ENCODE assay signal across 2 cellular contexts in genomic region chr7:159006610-159007130, GRCh38.
TF ChIP-seq lines count a peak whose summit lies in the region.

No MANE protein-coding gene starts in this region.

TF ChIP-seq in IMR-90, 13 proteins besides CTCF, POLR2A, EP300 and RAD21 (continued from another document):
- TF ChIP-seq BHLHE40 (IDR thresholded peaks at IDR 0.05; ENCODE audit: low read depth, low read length), result no peak
- TF ChIP-seq MXI1 (IDR thresholded peaks at IDR 0.05; ENCODE audit: borderline replicate concordance, low read depth, low read length), result no peak
- TF ChIP-seq FOS (IDR thresholded peaks at IDR 0.05; ENCODE audit: low read depth, low read length), result no peak
- TF ChIP-seq RCOR1 (IDR thresholded peaks at IDR 0.05; ENCODE audit: insufficient replicate concordance, low read length), result no peak
- TF ChIP-seq ELK1 (IDR thresholded peaks at IDR 0.05; ENCODE audit: borderline replicate concordance, low read depth, low read length), result no peak
- no peak for TF ChIP-seq NFE2L2 (IDR thresholded peaks at IDR 0.05; ENCODE audit: low read depth, low read length)
- no peak for TF ChIP-seq USF2 (IDR thresholded peaks at IDR 0.05; ENCODE audit: low read depth, low read length)
- no peak for TF ChIP-seq MAFK (IDR thresholded peaks at IDR 0.05; ENCODE audit: low read depth, low read length)
- TF ChIP-seq CHD1 (IDR thresholded peaks at IDR 0.05; ENCODE audit: low read depth, low read length), result no peak
- no peak for TF ChIP-seq MAZ (IDR thresholded peaks at IDR 0.05; ENCODE audit: borderline replicate concordance, low read depth, low read length)
- TF ChIP-seq RFX5 (IDR thresholded peaks at IDR 0.05; ENCODE audit: low read depth, low read length), result no peak

TF ChIP-seq in K562, 482 proteins besides CTCF, POLR2A, EP300 and RAD21 (continued from another document and continues in another):
- TF ChIP-seq MEF2A (IDR thresholded peaks at IDR 0.05; ENCODE audit: control insufficient read depth, low read depth, low read length) (no peak), RBBP5 (IDR thresholded peaks at IDR 0.05; ENCODE audit: borderline replicate concordance, insufficient read depth, low read length, poor library complexity, severe bottlenecking) (no peak), SRF (CRISPR knock-in tag; IDR thresholded peaks at IDR 0.05) (no peak), DPF2 (IDR thresholded peaks at IDR 0.05) (peak; percentile 83), ZNF134 (CRISPR knock-in tag; conservative IDR thresholded peaks at IDR 0.05) (0 out of 2 replicates have a peak, but pooled peaks have one; percentile 46), ZNF77 (CRISPR knock-in tag; IDR thresholded peaks at IDR 0.05) (no peak), TARDBP (IDR thresholded peaks at IDR 0.05) (no peak), POLR2G (IDR thresholded peaks at IDR 0.05; ENCODE audit: low read depth, low read length) (peak; percentile 75), HNRNPK (IDR thresholded peaks at IDR 0.05; ENCODE audit: low read depth, low read length, poor library complexity, severe bottlenecking) (no peak), XRCC3 (IDR thresholded peaks at IDR 0.05) (no peak), TAF7 (tag; IDR thresholded peaks at IDR 0.05) (no peak), DACH1 (IDR thresholded peaks at IDR 0.05; ENCODE audit: partially characterized antibody) (no peak), ZFP36 (IDR thresholded peaks at IDR 0.05; ENCODE audit: low read depth, low read length, partially characterized antibody) (no peak), KLF1 (tag; IDR thresholded peaks at IDR 0.05) (peak; percentile 23; the same call in 1 of the 2 replicates), CSDE1 (IDR thresholded peaks at IDR 0.05) (0 out of 4 replicates have a peak, but pooled peaks of 1 of the 2 experiments have one; percentile 38), CTBP1 (IDR thresholded peaks at IDR 0.05; ENCODE audit: borderline replicate concordance) (peak; percentile 56; the same call in 1 of the 2 replicates), ZNF512 (tag; IDR thresholded peaks at IDR 0.05) (no peak), SMARCA4 (IDR thresholded peaks at IDR 0.05) (peak; percentile 71), CREM (IDR thresholded peaks at IDR 0.05; ENCODE audit: low read depth) (0 out of 2 replicates have a peak, but pooled peaks have one; percentile 14), ZNF431 (CRISPR knock-in tag; IDR thresholded peaks at IDR 0.05) (peak; percentile 41; the same call in 1 of the 2 replicates), ERF (CRISPR knock-in tag; IDR thresholded peaks at IDR 0.05) (0 out of 2 replicates have a peak, but pooled peaks have one; percentile 52), ZNF253 (CRISPR knock-in tag; conservative IDR thresholded peaks at IDR 0.05) (no peak), ZNF444 (CRISPR knock-in tag; IDR thresholded peaks at IDR 0.05) (no peak), THRA (IDR thresholded peaks at IDR 0.05) (no peak), BRF2 (IDR thresholded peaks at IDR 0.05; ENCODE audit: borderline replicate concordance, insufficient read depth, insufficient read length) (no peak), ZNF395 (CRISPR knock-in tag; IDR thresholded peaks at IDR 0.05) (no peak), POLR2AphosphoS5 (IDR thresholded peaks at IDR 0.05; ENCODE audit: control insufficient read depth, insufficient read depth, low read depth, low read length) (peak; percentile 41; the same call in 1 of the 2 replicates), TBP (optimal IDR thresholded peaks at IDR 0.05; ENCODE audit: low read depth, low read length) (no peak), ZMIZ1 (IDR thresholded peaks at IDR 0.05; ENCODE audit: low read depth in 2 of 2, low read length in 2 of 2) (no peak), MLX (CRISPR knock-in tag; conservative IDR thresholded peaks at IDR 0.05) (peak in 1 of 2 experiments; percentile 83; a peak in 1 of 4 replicates), PHF8 (IDR thresholded peaks at IDR 0.05; ENCODE audit: borderline replicate concordance, low read length) (peak; percentile 39; the same call in 1 of the 2 replicates), HDAC8 (tag; IDR thresholded peaks at IDR 0.05) (0 out of 2 replicates have a peak, but pooled peaks have one; percentile 48), ZFP1 (CRISPR knock-in tag; IDR thresholded peaks at IDR 0.05) (no peak), ZNF280B (CRISPR knock-in tag; IDR thresholded peaks at IDR 0.05) (no peak), JUN (IDR thresholded peaks at IDR 0.05; ENCODE audit: borderline replicate concordance, low read depth, low read length) (peak; percentile 80), JUN (CRISPR knock-in tag; IDR thresholded peaks at IDR 0.05; ENCODE audit: borderline replicate concordance) (0 out of 2 replicates have a peak, but pooled peaks have one; percentile 44), MTA1 (IDR thresholded peaks at IDR 0.05; ENCODE audit: borderline replicate concordance) (no peak), ZBTB49 (CRISPR knock-in tag; IDR thresholded peaks at IDR 0.05; ENCODE audit: borderline replicate concordance) (no peak), RBM22 (IDR thresholded peaks at IDR 0.05; ENCODE audit: low read depth, low read length, poor library complexity, severe bottlenecking) (no peak), SNIP1 (IDR thresholded peaks at IDR 0.05; ENCODE audit: low read depth) (no peak), PTBP1 (IDR thresholded peaks at IDR 0.05; ENCODE audit: low read depth, low read length) (no peak), IFI16 (CRISPR knock-in tag; IDR thresholded peaks at IDR 0.05) (peak; percentile 41; the same call in 1 of the 2 replicates), ZBTB17 (CRISPR knock-in tag; IDR thresholded peaks at IDR 0.05) (peak; percentile 46; the same call in 1 of the 2 replicates)
